ENCODE assay signal across 23 cellular contexts in genomic region chr1:10814312-10814711, GRCh38.
"Had no signal": no experiment of that assay in that cellular context is flagged by ENCODE, and none has a peak within 500 bp of the region (broad histone marks: within the 10 kb centered on the region; RNA-seq: fewer than 3 reads in every experiment).

No MANE protein-coding gene starts in this region.

- H3K9me3 Mint-ChIP-seq: activated CD4-positive, alpha-beta memory T cell treated with anti-CD3 and anti-CD28 coated beads, Interleukin-2, amount 10 ng/mL, durations not matched to agents 7 days and 5 days; activated CD4-positive, alpha-beta T cell treated with anti-CD3 and anti-CD28 coated beads, Interleukin-2, amount 10 ng/mL, durations not matched to agents 24 days and 14 days; activated naive CD4-positive, alpha-beta T cell treated with anti-CD3 and anti-CD28 coated beads, Interleukin-2, amount 50 U/mL, for 72 hours; nephron; T-helper 1 cell treated with Interleukin-12 subunit alpha and Interleukin-12 subunit beta and Interleukin-4 antibody, amounts not matched to agents 30 μg/mL and 1 μg/mL, for 36 hours had no signal

- H3K4me3 ChIP-seq: smooth muscle cell, thoracic aorta had no signal

- H3K36me3 Mint-ChIP-seq: activated naive CD4-positive, alpha-beta T cell treated with anti-CD3 and anti-CD28 coated beads, Interleukin-2, amount 50 U/mL, for 72 hours had no signal

- ATAC-seq: activated CD4-positive, CD25-positive, alpha-beta regulatory T cell treated with anti-CD3 and anti-CD28 coated beads, Interleukin-2, amount 50 U/mL, for 24 hours; activated naive CD4-positive, alpha-beta T cell treated with anti-CD3 and anti-CD28 coated beads, Interleukin-2, amount 50 U/mL, for 72 hours; sciatic nerve had no signal

- H3K27ac ChIP-seq: brain microvascular endothelial cell, thoracic aorta had no signal

- H3K36me3 ChIP-seq: brain microvascular endothelial cell, thoracic aorta had no signal

- H3K4me2 ChIP-seq: smooth muscle cell had no signal

- H3K27ac Mint-ChIP-seq: activated CD4-positive, alpha-beta memory T cell treated with anti-CD3 and anti-CD28 coated beads, Interleukin-2, amount 10 ng/mL, durations not matched to agents 7 days and 5 days; activated CD4-positive, alpha-beta T cell treated with anti-CD3 and anti-CD28 coated beads, Interleukin-2, amount 10 ng/mL, durations not matched to agents 24 days and 14 days; activated naive CD4-positive, alpha-beta T cell treated with anti-CD3 and anti-CD28 coated beads, Interleukin-2, amount 50 U/mL, for 72 hours; nephron; T-helper 1 cell treated with Interleukin-12 subunit alpha and Interleukin-12 subunit beta and Interleukin-4 antibody, amounts not matched to agents 30 μg/mL and 1 μg/mL, for 36 hours had no signal

- H3K4me1 Mint-ChIP-seq: activated CD4-positive, alpha-beta memory T cell treated with anti-CD3 and anti-CD28 coated beads, Interleukin-2, amount 10 ng/mL, durations not matched to agents 7 days and 5 days; activated CD4-positive, alpha-beta T cell treated with anti-CD3 and anti-CD28 coated beads, Interleukin-2, amount 10 ng/mL, durations not matched to agents 24 days and 14 days had no signal

- DNase-seq: activated CD4-positive, alpha-beta memory T cell treated with anti-CD3 and anti-CD28 coated beads, Interleukin-2, amount 10 ng/mL, durations not matched to agents 7 days and 5 days; activated CD4-positive, alpha-beta T cell treated with anti-CD3 and anti-CD28 coated beads, Interleukin-2, amount 10 ng/mL, durations not matched to agents 24 days and 14 days; activated gamma-delta T cell treated with Interleukin-2 at 50 U/mL for 16 hours; brain microvascular endothelial cell; caudate nucleus; dermis blood vessel endothelial cell; effector CD8-positive, alpha-beta T cell; foreskin melanocyte; hippocampal formation; midbrain; nucleus accumbens; stimulated activated CD4-positive, alpha-beta T cell treated with anti-CD3 and anti-CD28 coated beads, Interleukin-15, amount 100 ng/mL, for 24 hours; stimulated activated CD4-positive, alpha-beta T cell treated with anti-CD3 and anti-CD28 coated beads, Interleukin-2, amount 100 ng/mL, for 48 hours; stimulated activated CD8-positive, alpha-beta memory T cell treated with anti-CD3 and anti-CD28 coated beads, Interleukin-4, amount 100 ng/mL, for 48 hours; stimulated activated naive CD4-positive, alpha-beta T cell; T1000 had no signal

- H3K4me3 Mint-ChIP-seq: activated CD4-positive, alpha-beta memory T cell treated with anti-CD3 and anti-CD28 coated beads, Interleukin-2, amount 10 ng/mL, durations not matched to agents 7 days and 5 days; activated CD4-positive, alpha-beta T cell treated with anti-CD3 and anti-CD28 coated beads, Interleukin-2, amount 10 ng/mL, durations not matched to agents 24 days and 14 days; nephron; T-helper 1 cell treated with Interleukin-12 subunit alpha and Interleukin-12 subunit beta and Interleukin-4 antibody, amounts not matched to agents 30 μg/mL and 1 μg/mL, for 36 hours had no signal

- H3K9me3 ChIP-seq: thoracic aorta had no signal
